8 cellular contexts compared by ENCODE assay signal in genomic region chr3:24565053-24565452, GRCh38.
"Had no signal": no experiment of that assay in that cellular context is flagged by ENCODE, and none has a peak within 500 bp of the region (broad histone marks: within the 10 kb centered on the region; RNA-seq: fewer than 3 reads in every experiment).

No MANE protein-coding gene starts in this region.

- FAIRE-seq: G401.6, GM12878, GM12891, GM12892, GM18507, GM19239 had no signal

- DNase-seq: GDM1, GF-D8 had no signal

- ATAC-seq: GM12878 had no signal

- H3K4me3 ChIP-seq: GM12878 had no signal
